Comparison of ENCODE assay signal across 1 cellular context in genomic region chr17:18166894-18167293, GRCh38.
TF ChIP-seq lines count a peak whose summit lies in the region.

No MANE protein-coding gene starts in this region.

TF ChIP-seq in HEK293T, 16 proteins besides CTCF, POLR2A, EP300 and RAD21:
- TF ChIP-seq SP1 (IDR thresholded peaks at IDR 0.05) (no peak), FOXM1 (IDR thresholded peaks at IDR 0.05; ENCODE audit: borderline replicate concordance) (no peak), SUZ12 (IDR thresholded peaks at IDR 0.05) (no peak), LEF1 (IDR thresholded peaks at IDR 0.05; ENCODE audit: borderline replicate concordance) (no peak), ZNF384 (IDR thresholded peaks at IDR 0.05) (no peak), L3MBTL2 (conservative IDR thresholded peaks at IDR 0.05) (no peak), NFRKB (IDR thresholded peaks at IDR 0.05) (no peak), FOXK2 (IDR thresholded peaks at IDR 0.05) (no peak), ARNT (IDR thresholded peaks at IDR 0.05) (no peak), ELF4 (IDR thresholded peaks at IDR 0.05) (no peak), PKNOX1 (IDR thresholded peaks at IDR 0.05) (no peak), HDGF (IDR thresholded peaks at IDR 0.05; ENCODE audit: borderline replicate concordance) (no peak), CTBP1 (IDR thresholded peaks at IDR 0.05; ENCODE audit: borderline replicate concordance) (no peak), BHLHE40 (IDR thresholded peaks at IDR 0.05; ENCODE audit: borderline replicate concordance) (no peak)
TF ChIP-seq in HEK293T: peak in this region for 0.
